ENCODE assay signal across 1 cellular context in genomic region chr6:37244430-37245310, GRCh38.
TF ChIP-seq lines count a peak whose summit lies in the region.

No MANE protein-coding gene starts in this region.

TF ChIP-seq in HepG2, 621 proteins besides CTCF, POLR2A, EP300 and RAD21 (continued from another document):
- TF ChIP-seq ZNF362 (CRISPR knock-in tag; IDR thresholded peaks at IDR 0.05; ENCODE audit: borderline replicate concordance) (no peak), REXO4 (CRISPR knock-in tag; IDR thresholded peaks at IDR 0.05; ENCODE audit: borderline replicate concordance) (no peak), ZNF224 (CRISPR knock-in tag; IDR thresholded peaks at IDR 0.05) (peak; percentile 91), HOXA5 (CRISPR knock-in tag; IDR thresholded peaks at IDR 0.05) (no peak), ARHGAP35 (CRISPR knock-in tag; IDR thresholded peaks at IDR 0.05; ENCODE audit: borderline replicate concordance) (no peak), SMC3 (IDR thresholded peaks at IDR 0.05; ENCODE audit: low read length) (no peak), MLLT10 (CRISPR knock-in tag; IDR thresholded peaks at IDR 0.05) (no peak), ELF1 (CRISPR knock-in tag; IDR thresholded peaks at IDR 0.05) (peak; percentile 54; the same call in 1 of the 2 replicates), ZNF337 (CRISPR knock-in tag; IDR thresholded peaks at IDR 0.05; ENCODE audit: borderline replicate concordance, low read depth) (no peak), HDAC6 (IDR thresholded peaks at IDR 0.05; ENCODE audit: low read depth, low read length) (no peak), NFE2L2 (IDR thresholded peaks at IDR 0.05; ENCODE audit: low read length) (no peak), ZNF501 (CRISPR knock-in tag; IDR thresholded peaks at IDR 0.05) (0 out of 2 replicates have a peak, but pooled peaks have one; percentile 57), ZMYM4 (CRISPR knock-in tag; IDR thresholded peaks at IDR 0.05) (peak; percentile 93), TEF (CRISPR knock-in tag; IDR thresholded peaks at IDR 0.05) (no peak), ZNF24 (IDR thresholded peaks at IDR 0.05) (no peak), ZNF772 (CRISPR knock-in tag; IDR thresholded peaks at IDR 0.05) (peak; percentile 47; the same call in 1 of the 2 replicates), ZMYM2 (CRISPR knock-in tag; IDR thresholded peaks at IDR 0.05) (0 out of 2 replicates have a peak, but pooled peaks have one; percentile 38), THAP11 (CRISPR knock-in tag; IDR thresholded peaks at IDR 0.05) (peak; percentile 46; the same call in 1 of the 2 replicates), ZNF382 (CRISPR knock-in tag; IDR thresholded peaks at IDR 0.05; ENCODE audit: borderline replicate concordance) (no peak), ZHX2 (IDR thresholded peaks at IDR 0.05; ENCODE audit: low read depth) (no peak), ZHX2 (CRISPR knock-in tag; IDR thresholded peaks at IDR 0.05; ENCODE audit: borderline replicate concordance) (no peak), ATF7-NPFF (CRISPR knock-in tag; IDR thresholded peaks at IDR 0.05; ENCODE audit: low read depth) (no peak), HDAC1 (CRISPR knock-in tag; IDR thresholded peaks at IDR 0.05) (peak; percentile 35), ZNF879 (CRISPR knock-in tag; IDR thresholded peaks at IDR 0.05) (no peak), SIX1 (CRISPR knock-in tag; IDR thresholded peaks at IDR 0.05; ENCODE audit: borderline replicate concordance) (no peak; the same call in 1 of the 2 replicates), ZNF788 (CRISPR knock-in tag; IDR thresholded peaks at IDR 0.05; ENCODE audit: borderline replicate concordance) (peak; percentile 85; the same call in 1 of the 2 replicates), ZNF83 (CRISPR knock-in tag; IDR thresholded peaks at IDR 0.05; ENCODE audit: borderline replicate concordance) (no peak), ZBTB40 (IDR thresholded peaks at IDR 0.05) (no peak), ZBTB40 (CRISPR knock-in tag; IDR thresholded peaks at IDR 0.05) (peak; percentile 79; the same call in 1 of the 2 replicates), ZEB1 (IDR thresholded peaks at IDR 0.05; ENCODE audit: insufficient replicate concordance, low read depth) (no peak), CREBL2 (CRISPR knock-in tag; IDR thresholded peaks at IDR 0.05; ENCODE audit: borderline replicate concordance) (no peak)
